ENCODE assay signal across 15 cellular contexts in genomic region chr11:2103666-2104523, GRCh38. TPM values are rescaled to one million over a fixed set of nuclear protein-coding genes. Genes with fewer than 3 reads are reported as not detected.
DNase-seq lines count a peak whose midpoint lies in the region; ATAC-seq and TF ChIP-seq lines count a peak whose summit lies in the region.
"Had no signal": no experiment of that assay in that cellular context is flagged by ENCODE, and none has a peak within 500 bp of the region (broad histone marks: within the 10 kb centered on the region; RNA-seq: fewer than 3 reads in every experiment).

No MANE protein-coding gene starts in this region.

- no peaks in the 10 kb centered on the region for H3K4me1 Mint-ChIP-seq in activated naive CD4-positive, alpha-beta T cell treated with anti-CD3 and anti-CD28 coated beads for 36 hours (ENCODE audit: low read depth)
- H3K4me1 Mint-ChIP-seq in CD4-positive, alpha-beta memory T cell, result peaks cover 0 to 3% (median 0%) of the 10 kb centered on the region in 4 donors
- H3K4me1 Mint-ChIP-seq: IgD-negative memory B cell had no signal

- CTCF ChIA-PET in activated naive CD4-positive, alpha-beta T cell treated with anti-CD3 and anti-CD28 coated beads for 36 hours (lab: Charles Lee), result no interaction called here
- CTCF ChIA-PET in IMR-90 (lab: Yijun Ruan, JAX), result no interaction called here
- CTCF ChIA-PET in CD4-positive, alpha-beta memory T cell (lab: Charles Lee; ENCODE audit: partially characterized antibody), result no interaction called here

- H2AK9ac ChIP-seq in IMR-90 (replicated peaks; ENCODE audit: low read depth, low read length, poor library complexity), result no peak overlapping the region

- dilution Hi-C loops in IMR-90 (cut with HindIII; ENCODE audit: low sequenced_read_pairs, unreplicated experiment), result no loop called here

- no peaks in the 10 kb centered on the region for H3K9me3 ChIP-seq in IMR-90 (ENCODE audit: control insufficient read depth, insufficient read depth, low read length)
- H3K9me3 ChIP-seq in osteoblast (ENCODE audit: low read depth, low read length), result no peaks in the 10 kb centered on the region
- H3K9me3 ChIP-seq in CD4-positive, alpha-beta memory T cell (ENCODE audit: control insufficient read depth in 1 of 2, low read length in 2 of 2), result no peaks in the 10 kb centered on the region
- H3K9me3 ChIP-seq: BLaER1 had no signal

- H3K56ac ChIP-seq in IMR-90 (ENCODE audit: extremely low read depth, insufficient read depth, low read length), result no peak overlapping the region

- H3K36me3 ChIP-seq in IMR-90 (ENCODE audit: control insufficient read depth, insufficient read depth, low read length), result no peaks in the 10 kb centered on the region
- H3K36me3 ChIP-seq in osteoblast (ENCODE audit: insufficient read depth, low read length), result no peaks in the 10 kb centered on the region
- H3K36me3 ChIP-seq in CD4-positive, alpha-beta memory T cell (ENCODE audit: insufficient read depth, low read length), result no peaks in the 10 kb centered on the region
- H3K36me3 ChIP-seq: BLaER1 had no signal

- H3K79me2 ChIP-seq in osteoblast (ENCODE audit: insufficient read depth, low read length), result no peaks in the 10 kb centered on the region

- no peak overlapping the region for H4K5ac ChIP-seq in IMR-90 (ENCODE audit: low read depth, low read length)

- H4K20me1 ChIP-seq in IMR-90 (ENCODE audit: insufficient read depth, low read length), result no peaks in the 10 kb centered on the region
- no peaks in the 10 kb centered on the region for H4K20me1 ChIP-seq in osteoblast (ENCODE audit: insufficient read depth, low read length)

- peak overlapping the region; percentile 15; the same call in 1 of the 2 replicates for H2BK120ac ChIP-seq in IMR-90 (ENCODE audit: low read depth, low read length)

- no peak overlapping the region for H3K4me2 ChIP-seq in IMR-90 (ENCODE audit: low read depth, low read length)
- H3K4me2 ChIP-seq in osteoblast (ENCODE audit: insufficient read depth, low read length), result no peak overlapping the region
- H3K4me2 ChIP-seq: BLaER1 had no signal

- H3K27ac ChIP-seq in IMR-90 (ENCODE audit: insufficient read depth, low read length) (no peak overlapping the region), osteoblast (ENCODE audit: low read depth, low read length) (no peak overlapping the region)
- no peak overlapping the region for H3K27ac ChIP-seq in CD4-positive, alpha-beta memory T cell (ENCODE audit: low read depth, low read length)
- H3K27ac ChIP-seq: BLaER1 had no signal

- in situ Hi-C loops in IMR-90 (cut with MboI; ENCODE audit: low sequenced_read_pairs), result no loop called here

- TF ChIP-seq CTCF in IMR-90 (conservative IDR thresholded peaks at IDR 0.05; ENCODE audit: low read depth, low read length), result no peak
- no peak for TF ChIP-seq CTCF in osteoblast (IDR thresholded peaks at IDR 0.05; ENCODE audit: extremely low read depth, low read depth, low read length)

- peaks cover 2% of the 10 kb centered on the region for H3K27me3 Mint-ChIP-seq in activated naive CD4-positive, alpha-beta T cell treated with anti-CD3 and anti-CD28 coated beads for 36 hours (ENCODE audit: low read depth)
- peaks cover 6 to 8% of the 10 kb centered on the region in 2 donors for H3K27me3 Mint-ChIP-seq in CD4-positive, alpha-beta memory T cell

- no peaks in the 10 kb centered on the region for H3K36me3 Mint-ChIP-seq in activated naive CD4-positive, alpha-beta T cell treated with anti-CD3 and anti-CD28 coated beads for 36 hours (ENCODE audit: low read depth)
- no peaks in the 10 kb centered on the region for H3K36me3 Mint-ChIP-seq in CD4-positive, alpha-beta memory T cell
- H3K36me3 Mint-ChIP-seq: CD8-positive, alpha-beta memory T cell; IgD-negative memory B cell had no signal

- H3K79me1 ChIP-seq in IMR-90 (ENCODE audit: low read depth in 1 of 2, low read length in 2 of 2), result no peaks in the 10 kb centered on the region

- H4K91ac ChIP-seq in IMR-90 (ENCODE audit: insufficient read depth, low read depth, low read length), result no peak overlapping the region

- TF ChIP-seq POLR2A in IMR-90 (IDR thresholded peaks at IDR 0.05; ENCODE audit: low read depth, low read length), result no peak

- peaks cover 4% of the 10 kb centered on the region; the same call in 1 of the 2 replicates for H3K9me1 ChIP-seq in IMR-90 (ENCODE audit: insufficient read depth, low read length)

- no peak for ATAC-seq in IMR-90 (ENCODE audit: low read depth)

- H2AFZ ChIP-seq in IMR-90 (replicated peaks; ENCODE audit: low read length, poor library complexity) (peak overlapping the region; percentile 49), osteoblast (ENCODE audit: low read length) (no peak overlapping the region)

- no peak overlapping the region for H2BK5ac ChIP-seq in IMR-90 (ENCODE audit: low read depth, low read length, poor library complexity, severe bottlenecking)

- intact Hi-C loops in activated naive CD4-positive, alpha-beta T cell treated with anti-CD3 and anti-CD28 coated beads for 36 hours (cut with micrococcal nuclease), result no loop called here
- intact Hi-C loops in IMR-90 (cut with micrococcal nuclease), result no loop called here
- intact Hi-C loops in CD4-positive, alpha-beta memory T cell (cut with micrococcal nuclease), result no loop called here

- H2BK20ac ChIP-seq in IMR-90 (ENCODE audit: low read depth, low read length), result no peak overlapping the region

- H3K4ac ChIP-seq in IMR-90 (ENCODE audit: low read depth, low read length), result no peak overlapping the region

- H3K9ac ChIP-seq in IMR-90 (ENCODE audit: low read depth, low read length), result no peak overlapping the region
- H3K9ac ChIP-seq: BLaER1 had no signal

- H3K23ac ChIP-seq in IMR-90 (ENCODE audit: low read depth, low read length), result no peak overlapping the region

- 85% methylated on average over 11 of the region's 25 CpGs; no CpG with 5 or more reads in 1 of the 2 experiments for WGBS in IMR-90 (ENCODE audit: extremely low coverage in 2 of 2, insufficient read length in 1 of 2), 2 experiments

- H3K4me3 Mint-ChIP-seq in activated naive CD4-positive, alpha-beta T cell treated with anti-CD3 and anti-CD28 coated beads for 36 hours, result no peak overlapping the region
- H3K4me3 Mint-ChIP-seq in CD4-positive, alpha-beta memory T cell, result no peak overlapping the region
- H3K4me3 Mint-ChIP-seq: CD8-positive, alpha-beta memory T cell; IgD-negative memory B cell had no signal

- peak; percentile 1 for DNase-seq in activated naive CD4-positive, alpha-beta T cell treated with anti-CD3 and anti-CD28 coated beads for 36 hours
- DNase-seq in activated naive CD4-positive, alpha-beta T cell treated with anti-CD3 and anti-CD28 coated beads, Interleukin-2, amount 50 U/mL, for 16 hours, result no peak
- DNase-seq in IMR-90 (no peak), islet precursor cell (peak; percentile 50), osteoblast (ENCODE audit: insufficient read length, low spot score, missing footprints) (peak; percentile 61), glomerular visceral epithelial cell (ENCODE audit: extremely low spot score) (no peak)
- no peak for DNase-seq in stimulated activated CD4-positive, alpha-beta T cell treated with anti-CD3 and anti-CD28 coated beads, Interleukin-15, amount 100 ng/mL, for 24 hours
- no peak for DNase-seq in CD4-positive, alpha-beta memory T cell
- DNase-seq: DMS79, NCI-H187, NCI-H345, NCI-H526 treated with DMSO at 0.1 percent for 48 hours had no signal

- no peak overlapping the region for H3K27ac Mint-ChIP-seq in activated naive CD4-positive, alpha-beta T cell treated with anti-CD3 and anti-CD28 coated beads for 36 hours
- H3K27ac Mint-ChIP-seq in CD4-positive, alpha-beta memory T cell, result no peak overlapping the region
- H3K27ac Mint-ChIP-seq: CD8-positive, alpha-beta memory T cell; IgD-negative memory B cell had no signal

- no TSS peak for BruUV-seq in IMR-90 (replicated peaks; lab: Mats Ljungman, UMichigan)

- POLR2A ChIA-PET in IMR-90 (lab: Charles Lee; ENCODE audit: unreplicated experiment), result no interaction called here
- POLR2A ChIA-PET in CD4-positive, alpha-beta memory T cell (lab: Charles Lee; ENCODE audit: partially characterized antibody), result no interaction called here

- H3K27me3 ChIP-seq in IMR-90 (ENCODE audit: control insufficient read depth, insufficient read depth, low read length), result peaks cover 10% of the 10 kb centered on the region
- no peaks in the 10 kb centered on the region for H3K27me3 ChIP-seq in osteoblast (ENCODE audit: insufficient read depth, low read length)
- H3K27me3 ChIP-seq in CD4-positive, alpha-beta memory T cell (ENCODE audit: insufficient read depth, low read length), result no peaks in the 10 kb centered on the region

- no peak overlapping the region for H2BK15ac ChIP-seq in IMR-90 (ENCODE audit: low read depth, low read length)

- no peak overlapping the region for H2AK5ac ChIP-seq in IMR-90 (ENCODE audit: low read depth, low read length)

- no peak overlapping the region for H3K14ac ChIP-seq in IMR-90 (replicated peaks; ENCODE audit: low read depth, low read length)

- H3K4me3 ChIP-seq in IMR-90 (ENCODE audit: insufficient read depth, low read depth, low read length) (no peak overlapping the region), osteoblast (ENCODE audit: insufficient read depth, low read length) (no peak overlapping the region)
- H3K4me3 ChIP-seq in CD4-positive, alpha-beta memory T cell (ENCODE audit: low read length in 2 of 2), result no peak overlapping the region
- H3K4me3 ChIP-seq: BLaER1 had no signal

- H4K8ac ChIP-seq in IMR-90 (ENCODE audit: low read depth in 2 of 2, low read length in 2 of 2), result no peak overlapping the region

- TF ChIP-seq RAD21 in IMR-90 (IDR thresholded peaks at IDR 0.05; ENCODE audit: low read length), result no peak

- H3K9me3 Mint-ChIP-seq in activated naive CD4-positive, alpha-beta T cell treated with anti-CD3 and anti-CD28 coated beads for 36 hours, result no peaks in the 10 kb centered on the region
- H3K9me3 Mint-ChIP-seq in CD4-positive, alpha-beta memory T cell, result peaks cover 0 to 2% (median 0%) of the 10 kb centered on the region in 8 donors
- H3K9me3 Mint-ChIP-seq: CD8-positive, alpha-beta memory T cell had no signal

- H3K4me1 ChIP-seq in IMR-90 (ENCODE audit: control insufficient read depth, insufficient read depth, low read length) (no peaks in the 10 kb centered on the region), osteoblast (ENCODE audit: insufficient read depth, low read length) (no peaks in the 10 kb centered on the region)
- no peaks in the 10 kb centered on the region for H3K4me1 ChIP-seq in CD4-positive, alpha-beta memory T cell (ENCODE audit: insufficient read depth, low read length)

- H3K18ac ChIP-seq in IMR-90 (ENCODE audit: low read depth, low read length), result no peak overlapping the region

RNA-seq across cellular contexts. Expression of gene IGF2, which starts 35.3 kb away (rescaled TPM):
- total RNA-seq in activated naive CD4-positive, alpha-beta T cell treated with anti-CD3 and anti-CD28 coated beads for 36 hours, result under 1 TPM; 0.21 to 0.37 TPM
- 2.3 and 5.0 TPM in 2 replicates for total RNA-seq in IMR-90 (2012; rRNA removed)
- 17.5 and 21.8 TPM in 2 replicates for polyA plus RNA-seq in IMR-90 (2012; rRNA removed)
- 20.6 and 23.2 TPM in 2 replicates for polyA plus RNA-seq in IMR-90 (2012; cell fraction: cytosol; rRNA removed)
- 4.8 and 6.4 TPM in 2 replicates for polyA plus RNA-seq in IMR-90 (2012; cell fraction: nucleus; rRNA removed; ENCODE audit: low replicate concordance)
- total RNA-seq in osteoblast, result 53.9 and 68.8 TPM in 2 replicates
- not detected for total RNA-seq in CD4-positive, alpha-beta memory T cell
- not detected for polyA plus RNA-seq in CD4-positive, alpha-beta memory T cell
- polyA plus RNA-seq: CD8-positive, alpha-beta memory T cell; IgD-negative memory B cell had no signal

RNA-seq across cellular contexts. Expression of gene INS, which starts 57.1 kb away (rescaled TPM):
- total RNA-seq in activated naive CD4-positive, alpha-beta T cell treated with anti-CD3 and anti-CD28 coated beads for 36 hours, result not detected
- total RNA-seq in IMR-90 (2012; rRNA removed) (not detected in 2 replicates), osteoblast (not detected in 2 replicates)
- polyA plus RNA-seq in IMR-90 (2012; rRNA removed), result not detected in 2 replicates
- not detected in 2 replicates for polyA plus RNA-seq in IMR-90 (2012; cell fraction: cytosol; rRNA removed)
- polyA plus RNA-seq in IMR-90 (2012; cell fraction: nucleus; rRNA removed; ENCODE audit: low replicate concordance), result not detected in 2 replicates
- total RNA-seq in CD4-positive, alpha-beta memory T cell, result not detected
- polyA plus RNA-seq in CD4-positive, alpha-beta memory T cell, result not detected
- total RNA-seq: CD8-positive, alpha-beta memory T cell had no signal
- polyA plus RNA-seq: CD8-positive, alpha-beta memory T cell; IgD-negative memory B cell had no signal

Comparison
In these comparisons a context has a peak if more than half of its experiments do, and no peak if none do; other contexts are left out.
1. DNase-seq: peak in activated naive CD4-positive, alpha-beta T cell treated with anti-CD3 and anti-CD28 coated beads for 36 hours (single experiment), islet precursor cell (single experiment) and osteoblast (single experiment); none in activated naive CD4-positive, alpha-beta T cell treated with anti-CD3 and anti-CD28 coated beads, Interleukin-2, amount 50 U/mL, for 16 hours (single experiment), IMR-90 (single experiment), glomerular visceral epithelial cell (single experiment), stimulated activated CD4-positive, alpha-beta T cell treated with anti-CD3 and anti-CD28 coated beads, Interleukin-15, amount 100 ng/mL, for 24 hours (single experiment) and CD4-positive, alpha-beta memory T cell (0 of 5).